Comparison of ENCODE assay signal across 9 cellular contexts in genomic region chr18:48003426-48004349, GRCh38.
A peak's percentile ranks its signal among the peaks of the same experiment; 100 is the strongest.
DNase-seq lines count a peak whose midpoint lies in the region; ATAC-seq and TF ChIP-seq lines count a peak whose summit lies in the region.
"Had no signal": no experiment of that assay in that cellular context is flagged by ENCODE, and none has a peak within 500 bp of the region (broad histone marks: within the 10 kb centered on the region; RNA-seq: fewer than 3 reads in every experiment).

No MANE protein-coding gene starts in this region.

- TF ChIP-seq CTCF in right atrium auricular region (IDR thresholded peaks at IDR 0.05), result no peak

- H3K9me3 ChIP-seq in KOPT-K1 (ENCODE audit: insufficient read depth, low read length, poor library complexity, severe bottlenecking) (no peaks in the 10 kb centered on the region), right atrium auricular region (no peaks in the 10 kb centered on the region)

- no peak overlapping the region for H3K4me3 Mint-ChIP-seq in effector memory CD8-positive, alpha-beta T cell

- H3K27me3 Mint-ChIP-seq in effector memory CD8-positive, alpha-beta T cell, result peaks cover 11 to 16% of the 10 kb centered on the region in 2 donors

- peak; percentile 70 for DNase-seq in SW480 (ENCODE audit: low spot score)
- peak; percentile 65 for DNase-seq in right atrium auricular region (ENCODE audit: low spot score)
- DNase-seq in stimulated activated CD8-positive, alpha-beta memory T cell treated with anti-CD3 and anti-CD28 coated beads, Interleukin-4, amount 100 ng/mL, for 48 hours, result peak; percentile 15
- no peak for DNase-seq in effector memory CD8-positive, alpha-beta T cell
- no peak for DNase-seq in CD1c-positive myeloid dendritic cell (ENCODE audit: extremely low spot score)
- DNase-seq: NCI-H524, posterior cingulate gyrus had no signal

- no peaks in the 10 kb centered on the region for H3K27me3 ChIP-seq in right atrium auricular region

- no peak overlapping the region for H3K27ac Mint-ChIP-seq in effector memory CD8-positive, alpha-beta T cell

- no peak overlapping the region for H3K4me3 ChIP-seq in right atrium auricular region

- no peaks in the 10 kb centered on the region for H3K9me3 Mint-ChIP-seq in effector memory CD8-positive, alpha-beta T cell

- H3K27ac ChIP-seq in KOPT-K1 (ENCODE audit: low read depth, low read length, poor library complexity, severe bottlenecking) (peak overlapping the region; percentile 51), right atrium auricular region (peak overlapping the region; percentile 49 to 68)

- H3K36me3 Mint-ChIP-seq in effector memory CD8-positive, alpha-beta T cell (ENCODE audit: insufficient read depth), result no peaks in the 10 kb centered on the region

- peaks cover 3 to 4% of the 10 kb centered on the region in 2 donors for H3K4me1 Mint-ChIP-seq in effector memory CD8-positive, alpha-beta T cell (ENCODE audit: low read depth in 2 of 2)

- ATAC-seq in GM21825 (IDR thresholded peaks at IDR 0.05; ENCODE audit: unreplicated experiment), result no peak
- no peak for ATAC-seq in effector memory CD8-positive, alpha-beta T cell (replicated peaks)

- peaks cover 0 to 28% of the 10 kb centered on the region in 2 donors for H3K4me1 ChIP-seq in right atrium auricular region

- H3K36me3 ChIP-seq in KOPT-K1 (ENCODE audit: insufficient read depth, low read length) (no peaks in the 10 kb centered on the region), right atrium auricular region (no peaks in the 10 kb centered on the region)

Comparison
In these comparisons a context has a peak if more than half of its experiments do, and no peak if none do; other contexts are left out.
1. DNase-seq: peak in SW480 (single experiment), right atrium auricular region (single experiment) and stimulated activated CD8-positive, alpha-beta memory T cell treated with anti-CD3 and anti-CD28 coated beads, Interleukin-4, amount 100 ng/mL, for 48 hours (single experiment); none in effector memory CD8-positive, alpha-beta T cell (0 of 3) and CD1c-positive myeloid dendritic cell (single experiment).